1 cellular context compared by ENCODE assay signal in genomic region chr19:4686700-4687099, GRCh38.
A peak's percentile ranks its signal among the peaks of the same experiment; 100 is the strongest.
TF ChIP-seq lines count a peak whose summit lies in the region.

No MANE protein-coding gene starts in this region.

TF ChIP-seq in HepG2, 621 proteins besides CTCF, POLR2A, EP300 and RAD21:
- TF ChIP-seq ATF7-NPFF (CRISPR knock-in tag; IDR thresholded peaks at IDR 0.05; ENCODE audit: low read depth) (no peak), ZNF790 (CRISPR knock-in tag; IDR thresholded peaks at IDR 0.05; ENCODE audit: borderline replicate concordance) (no peak), ZNF768 (CRISPR knock-in tag; IDR thresholded peaks at IDR 0.05) (no peak; the same call in 1 of the 2 replicates), EED (CRISPR knock-in tag; IDR thresholded peaks at IDR 0.05) (0 out of 2 replicates have a peak, but pooled peaks have one; percentile 37), AGO2 (optimal IDR thresholded peaks at IDR 0.05; ENCODE audit: low read depth, low read length) (peak; percentile 16), IKZF4 (CRISPR knock-in tag; IDR thresholded peaks at IDR 0.05; ENCODE audit: borderline replicate concordance, low read depth, not compliant biosample characterization) (no peak), FLYWCH1 (CRISPR knock-in tag; IDR thresholded peaks at IDR 0.05) (no peak), ZBTB33 (CRISPR knock-in tag; IDR thresholded peaks at IDR 0.05) (peak; percentile 69; the same call in 1 of the 2 replicates), ZNF124 (CRISPR knock-in tag; IDR thresholded peaks at IDR 0.05) (no peak), ZNF891 (CRISPR knock-in tag; IDR thresholded peaks at IDR 0.05) (no peak), ZNF572 (CRISPR knock-in tag; IDR thresholded peaks at IDR 0.05) (no peak)
TF ChIP-seq in HepG2: peak in this region for 3.
